In genomic region chr18:28834889-28835288, GRCh38 we compare ENCODE assay signal across 14 cellular contexts.
DNase-seq lines count a peak whose midpoint lies in the region; ATAC-seq and TF ChIP-seq lines count a peak whose summit lies in the region.
"Had no signal": no experiment of that assay in that cellular context is flagged by ENCODE, and none has a peak within 500 bp of the region (broad histone marks: within the 10 kb centered on the region; RNA-seq: fewer than 3 reads in every experiment).

No MANE protein-coding gene starts in this region.

- intact Hi-C loops in activated CD4-positive, alpha-beta memory T cell treated with anti-CD3 and anti-CD28 coated beads for 36 hours (cut with micrococcal nuclease), result no loop called here

- CTCF ChIA-PET in activated CD4-positive, alpha-beta memory T cell treated with anti-CD3 and anti-CD28 coated beads for 36 hours (lab: Charles Lee), result no interaction called here

- no peaks in the 10 kb centered on the region for H3K79me1 ChIP-seq in mesenchymal stem cell (replicated peaks; ENCODE audit: low read length, poor library complexity, severe bottlenecking)

- no peaks in the 10 kb centered on the region for H3K4me1 Mint-ChIP-seq in activated CD4-positive, alpha-beta memory T cell treated with anti-CD3 and anti-CD28 coated beads for 36 hours (ENCODE audit: low read depth)
- H3K4me1 Mint-ChIP-seq: T-cell had no signal

- no peak overlapping the region for H2BK15ac ChIP-seq in mesenchymal stem cell (ENCODE audit: low read depth, poor library complexity, severe bottlenecking)

- H3K27ac Mint-ChIP-seq in activated CD4-positive, alpha-beta memory T cell treated with anti-CD3 and anti-CD28 coated beads for 36 hours, result no peak overlapping the region
- H3K27ac Mint-ChIP-seq: stimulated activated naive CD8-positive, alpha-beta T cell treated with anti-CD3 and anti-CD28 coated beads, Interleukin-15, Interleukin-2, amounts not matched to agents 100 ng/mL and 50 ng/mL, for 24 hours; T-cell had no signal

- H3K9me3 ChIP-seq in mesenchymal stem cell (ENCODE audit: control insufficient read depth, low read length), result no peaks in the 10 kb centered on the region
- H3K9me3 ChIP-seq: BLaER1 treated with 17β-estradiol and CSF1 and Interleukin-3, amounts not matched to agents 10 nM and 100 nM; esophagus muscularis mucosa had no signal

- ATAC-seq in GM18907 (IDR thresholded peaks at IDR 0.05; ENCODE audit: unreplicated experiment), result no peak
- ATAC-seq: T-cell had no signal

- WGBS in mesenchymal stem cell, result 93% methylated on average over 4 of the region's 4 CpGs

- H3K9ac ChIP-seq in mesenchymal stem cell (ENCODE audit: low read length), result no peak overlapping the region
- H3K9ac ChIP-seq: BLaER1 treated with 17β-estradiol and CSF1 and Interleukin-3, amounts not matched to agents 10 nM and 100 nM had no signal

- TF ChIP-seq CTCF in cardiac fibroblast (IDR thresholded peaks at IDR 0.05; ENCODE audit: low read depth, low read length), result no peak

- no peaks in the 10 kb centered on the region for H3K36me3 Mint-ChIP-seq in activated CD4-positive, alpha-beta memory T cell treated with anti-CD3 and anti-CD28 coated beads for 36 hours
- H3K36me3 Mint-ChIP-seq: T-cell had no signal

- no peak overlapping the region for H2AFZ ChIP-seq in mesenchymal stem cell (ENCODE audit: low read depth, low read length)

- H3K27me3 ChIP-seq in mesenchymal stem cell (ENCODE audit: control insufficient read depth in 1 of 2, insufficient read depth in 1 of 2, low read length in 2 of 2), result no peaks in the 10 kb centered on the region
- H3K27me3 ChIP-seq: BLaER1 treated with 17β-estradiol and CSF1 and Interleukin-3, amounts not matched to agents 10 nM and 100 nM; cardiac muscle cell; esophagus muscularis mucosa had no signal

- H4K8ac ChIP-seq in mesenchymal stem cell (ENCODE audit: low read length), result no peak overlapping the region

- no peak overlapping the region for H2BK12ac ChIP-seq in mesenchymal stem cell (ENCODE audit: low read length in 2 of 2)

- H3K4me2 ChIP-seq in mesenchymal stem cell (ENCODE audit: low read length, poor library complexity, severe bottlenecking), result no peak overlapping the region
- H3K4me2 ChIP-seq: BLaER1 treated with 17β-estradiol and CSF1 and Interleukin-3, amounts not matched to agents 10 nM and 100 nM had no signal

- no peak overlapping the region for H2BK5ac ChIP-seq in mesenchymal stem cell (ENCODE audit: low read depth, low read length, poor library complexity, severe bottlenecking)

- no peaks in the 10 kb centered on the region for H3K27me3 Mint-ChIP-seq in activated CD4-positive, alpha-beta memory T cell treated with anti-CD3 and anti-CD28 coated beads for 36 hours
- H3K27me3 Mint-ChIP-seq: stimulated activated naive CD8-positive, alpha-beta T cell treated with anti-CD3 and anti-CD28 coated beads, Interleukin-15, Interleukin-2, amounts not matched to agents 100 ng/mL and 50 ng/mL, for 24 hours; T-cell had no signal

- H3K18ac ChIP-seq in mesenchymal stem cell (ENCODE audit: low read depth in 1 of 2, low read length in 2 of 2), result no peak overlapping the region

- H3K14ac ChIP-seq in mesenchymal stem cell (ENCODE audit: low read length in 2 of 2), result no peak overlapping the region

- no peak overlapping the region for H3K4me3 ChIP-seq in cardiac fibroblast (replicated peaks in 1 of 2; ENCODE audit: low read depth in 2 of 2, low read length in 2 of 2)
- H3K4me3 ChIP-seq in mesenchymal stem cell (ENCODE audit: insufficient read depth in 1 of 2, low read depth in 1 of 2, low read length in 2 of 2), result no peak overlapping the region
- H3K4me3 ChIP-seq: BLaER1 treated with 17β-estradiol and CSF1 and Interleukin-3, amounts not matched to agents 10 nM and 100 nM; cardiac muscle cell; esophagus muscularis mucosa had no signal

- no peaks in the 10 kb centered on the region for H3K36me3 ChIP-seq in mesenchymal stem cell (ENCODE audit: control insufficient read depth in 1 of 2, insufficient read depth in 2 of 2, low read depth in 1 of 2, low read length in 2 of 2)
- H3K36me3 ChIP-seq: BLaER1 treated with 17β-estradiol and CSF1 and Interleukin-3, amounts not matched to agents 10 nM and 100 nM; cardiac muscle cell; esophagus muscularis mucosa had no signal

- peaks cover 30% of the 10 kb centered on the region for H3K9me3 Mint-ChIP-seq in activated CD4-positive, alpha-beta memory T cell treated with anti-CD3 and anti-CD28 coated beads for 36 hours
- H3K9me3 Mint-ChIP-seq: stimulated activated naive CD8-positive, alpha-beta T cell treated with anti-CD3 and anti-CD28 coated beads, Interleukin-15, Interleukin-2, amounts not matched to agents 100 ng/mL and 50 ng/mL, for 24 hours had no signal

- no peak overlapping the region for H2BK120ac ChIP-seq in mesenchymal stem cell (ENCODE audit: low read depth, low read length)

- DNase-seq in DMS 273 (lab: John Stamatoyannopoulos, UW; ENCODE audit: unreplicated experiment) (peak; percentile 20), LHCN-M2 (ENCODE audit: low read depth) (peak; percentile 97), cardiac fibroblast (ENCODE audit: low read depth in 2 of 2) (peak; percentile 68 to 85), mesenchymal stem cell (peak; percentile 40), NCI-H345 (lab: John Stamatoyannopoulos, UW) (no peak), NCI-H146 treated with DMSO at 0.1 percent for 48 hours (lab: John Stamatoyannopoulos, UW; ENCODE audit: unreplicated experiment) (no peak)
- DNase-seq in activated CD4-positive, alpha-beta memory T cell treated with anti-CD3 and anti-CD28 coated beads for 36 hours, result no peak
- DNase-seq: activated CD4-positive, alpha-beta T cell treated with anti-CD3 and anti-CD28 coated beads for 48 hours; T-cell had no signal

- POLR2A ChIA-PET in activated CD4-positive, alpha-beta memory T cell treated with anti-CD3 and anti-CD28 coated beads for 36 hours (lab: Charles Lee), result no interaction called here

- H2AK5ac ChIP-seq in mesenchymal stem cell (ENCODE audit: low read length, severe bottlenecking), result no peak overlapping the region

- no peak overlapping the region for H4K91ac ChIP-seq in mesenchymal stem cell (ENCODE audit: low read length)

- no peaks in the 10 kb centered on the region for H3K4me1 ChIP-seq in mesenchymal stem cell (ENCODE audit: control insufficient read depth, insufficient read depth, low read depth, low read length)
- H3K4me1 ChIP-seq: BLaER1 treated with 17β-estradiol and CSF1 and Interleukin-3, amounts not matched to agents 10 nM and 100 nM; esophagus muscularis mucosa had no signal

- peak overlapping the region in 1 of 2 experiments; percentile 35 for H3K4ac ChIP-seq in mesenchymal stem cell (ENCODE audit: low read depth in 1 of 2, low read length in 2 of 2)

- H3K4me3 Mint-ChIP-seq in activated CD4-positive, alpha-beta memory T cell treated with anti-CD3 and anti-CD28 coated beads for 36 hours, result no peak overlapping the region
- H3K4me3 Mint-ChIP-seq: stimulated activated naive CD8-positive, alpha-beta T cell treated with anti-CD3 and anti-CD28 coated beads, Interleukin-15, Interleukin-2, amounts not matched to agents 100 ng/mL and 50 ng/mL, for 24 hours; T-cell had no signal

- H3K23ac ChIP-seq in mesenchymal stem cell (ENCODE audit: low read length in 2 of 2), result no peak overlapping the region

- H3K27ac ChIP-seq in mesenchymal stem cell (ENCODE audit: low read length, poor library complexity, severe bottlenecking), result peak overlapping the region; percentile 39
- H3K27ac ChIP-seq: BLaER1 treated with 17β-estradiol and CSF1 and Interleukin-3, amounts not matched to agents 10 nM and 100 nM; cardiac muscle cell; esophagus muscularis mucosa had no signal

Comparison
In these comparisons a context has a peak if more than half of its experiments do, and no peak if none do; other contexts are left out.
1. DNase-seq: peak in DMS 273 (single experiment), LHCN-M2 (single experiment), cardiac fibroblast (2 of 2) and mesenchymal stem cell (single experiment); none in NCI-H345 (single experiment), activated CD4-positive, alpha-beta memory T cell treated with anti-CD3 and anti-CD28 coated beads for 36 hours (single experiment) and NCI-H146 treated with DMSO at 0.1 percent for 48 hours (single experiment).